In the genomic region with DNA sequence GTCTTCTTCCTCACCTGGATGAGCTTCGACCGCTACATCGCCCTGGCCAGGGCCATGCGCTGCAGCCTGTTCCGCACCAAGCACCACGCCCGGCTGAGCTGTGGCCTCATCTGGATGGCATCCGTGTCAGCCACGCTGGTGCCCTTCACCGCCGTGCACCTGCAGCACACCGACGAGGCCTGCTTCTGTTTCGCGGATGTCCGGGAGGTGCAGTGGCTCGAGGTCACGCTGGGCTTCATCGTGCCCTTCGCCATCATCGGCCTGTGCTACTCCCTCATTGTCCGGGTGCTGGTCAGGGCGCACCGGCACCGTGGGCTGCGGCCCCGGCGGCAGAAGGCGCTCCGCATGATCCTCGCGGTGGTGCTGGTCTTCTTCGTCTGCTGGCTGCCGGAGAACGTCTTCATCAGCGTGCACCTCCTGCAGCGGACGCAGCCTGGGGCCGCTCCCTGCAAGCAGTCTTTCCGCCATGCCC, we compare ENCODE assay signal across 26 cellular contexts. TPM values are rescaled to one million over a fixed set of nuclear protein-coding genes. Genes with fewer than 3 reads are reported as not detected.
"Had no signal": no experiment of that assay in that cellular context is flagged by ENCODE, and none has a peak within 500 bp of the region (broad histone marks: within the 10 kb centered on the region; RNA-seq: fewer than 3 reads in every experiment).

No MANE protein-coding gene starts in this region.

- H3K36me3 ChIP-seq: cardiac muscle cell had no signal

- H3K27ac ChIP-seq: brain microvascular endothelial cell, cardiac muscle cell had no signal

- H3K9me3 Mint-ChIP-seq: activated CD4-positive, alpha-beta memory T cell treated with anti-CD3 and anti-CD28 coated beads, Interleukin-2, amount 10 ng/mL, durations not matched to agents 7 days and 5 days; activated CD4-positive, alpha-beta T cell treated with anti-CD3 and anti-CD28 coated beads, Interleukin-2, amount 10 ng/mL, durations not matched to agents 7 days and 5 days; activated naive CD4-positive, alpha-beta T cell treated with anti-CD3 and anti-CD28 coated beads, Interleukin-2, amount 10 ng/mL, durations not matched to agents 7 days and 5 days; activated naive CD8-positive, alpha-beta T cell treated with anti-CD3 and anti-CD28 coated beads for 36 hours; activated T-helper 2 cell treated with anti-CD3 and anti-CD28 coated beads, Interferon-gamma antibody, Interleukin-2, Interleukin-4, amounts not matched to agents 10 μg/mL and 5 μg/mL and 100 μg/mL, durations not matched to agents 14 hours and 24 hours and 36 hours had no signal

- H3K27me3 Mint-ChIP-seq: activated CD4-positive, alpha-beta memory T cell treated with anti-CD3 and anti-CD28 coated beads, Interleukin-2, amount 10 ng/mL, durations not matched to agents 7 days and 5 days; activated CD4-positive, alpha-beta T cell treated with anti-CD3 and anti-CD28 coated beads, Interleukin-2, amount 10 ng/mL, durations not matched to agents 7 days and 5 days; activated naive CD8-positive, alpha-beta T cell treated with anti-CD3 and anti-CD28 coated beads for 36 hours; T-helper 17 cell had no signal

- ATAC-seq: PC-3, T-helper 17 cell had no signal

- H3K4me3 Mint-ChIP-seq: activated CD4-positive, alpha-beta memory T cell treated with anti-CD3 and anti-CD28 coated beads, Interleukin-2, amount 10 ng/mL, durations not matched to agents 7 days and 5 days; activated CD4-positive, alpha-beta T cell treated with anti-CD3 and anti-CD28 coated beads, Interleukin-2, amount 10 ng/mL, durations not matched to agents 7 days and 5 days; activated naive CD4-positive, alpha-beta T cell treated with anti-CD3 and anti-CD28 coated beads, Interleukin-2, amount 10 ng/mL, durations not matched to agents 7 days and 5 days; activated naive CD8-positive, alpha-beta T cell treated with anti-CD3 and anti-CD28 coated beads for 36 hours; T-helper 17 cell had no signal

- DNase-seq: activated CD4-positive, alpha-beta memory T cell treated with anti-CD3 and anti-CD28 coated beads, Interleukin-2, amount 10 ng/mL, durations not matched to agents 7 days and 5 days; activated CD4-positive, alpha-beta T cell treated with anti-CD3 and anti-CD28 coated beads, Interleukin-2, amount 10 ng/mL, durations not matched to agents 7 days and 5 days; activated CD4-positive, CD25-positive, alpha-beta regulatory T cell; activated gamma-delta T cell treated with Interleukin-2 at 50 U/mL for 16 hours; activated naive CD4-positive, alpha-beta T cell treated with anti-CD3 and anti-CD28 coated beads, Interleukin-2, amount 10 ng/mL, durations not matched to agents 7 days and 5 days; activated naive CD8-positive, alpha-beta T cell treated with anti-CD3 and anti-CD28 coated beads for 36 hours; activated T-cell treated with anti-CD3 and anti-CD28 coated beads for 4 hours; activated T-cell treated with anti-CD3 and anti-CD28 coated beads, Interleukin-2, amount 50 U/mL, for 48 hours; brain microvascular endothelial cell; cerebellar nuclear complex; KBM-7; NCI-H1092; NCI-H1417; NCI-H1694; NCI-H2029 treated with DMSO at 0.1 percent for 48 hours; NCI-H510A treated with DMSO at 0.1 percent for 48 hours; NCI-H69; PC-3; SIG-M5; T-helper 17 cell; T1000 had no signal

- H3K36me3 Mint-ChIP-seq: activated naive CD4-positive, alpha-beta T cell treated with anti-CD3 and anti-CD28 coated beads, Interleukin-2, amount 10 ng/mL, durations not matched to agents 7 days and 5 days; activated naive CD8-positive, alpha-beta T cell treated with anti-CD3 and anti-CD28 coated beads for 36 hours had no signal

- H3K27me3 ChIP-seq: brain microvascular endothelial cell, cardiac muscle cell had no signal

- H3K27ac Mint-ChIP-seq: activated CD4-positive, alpha-beta memory T cell treated with anti-CD3 and anti-CD28 coated beads, Interleukin-2, amount 10 ng/mL, durations not matched to agents 7 days and 5 days; activated CD4-positive, alpha-beta T cell treated with anti-CD3 and anti-CD28 coated beads, Interleukin-2, amount 10 ng/mL, durations not matched to agents 7 days and 5 days; activated naive CD4-positive, alpha-beta T cell treated with anti-CD3 and anti-CD28 coated beads, Interleukin-2, amount 10 ng/mL, durations not matched to agents 7 days and 5 days; activated naive CD8-positive, alpha-beta T cell treated with anti-CD3 and anti-CD28 coated beads for 36 hours; activated T-helper 2 cell treated with anti-CD3 and anti-CD28 coated beads, Interferon-gamma antibody, Interleukin-2, Interleukin-4, amounts not matched to agents 10 μg/mL and 5 μg/mL and 100 μg/mL, durations not matched to agents 14 hours and 24 hours and 36 hours had no signal

- FAIRE-seq: RCC 7860, TTC549 had no signal

- H3K4me3 ChIP-seq: cardiac muscle cell had no signal

RNA-seq across cellular contexts. Expression of gene GPER1, which starts 4.3 kb away (rescaled TPM):
- total RNA-seq: activated CD8-positive, alpha-beta memory T cell treated with anti-CD3 and anti-CD28 coated beads for 36 hours had no signal
